In genomic region chr19:55586976-55587668, GRCh38 we compare ENCODE assay signal across 8 cellular contexts. TPM values are rescaled to one million over a fixed set of nuclear protein-coding genes. Genes with fewer than 3 reads are reported as not detected.
DNase-seq lines count a peak whose midpoint lies in the region; ATAC-seq and TF ChIP-seq lines count a peak whose summit lies in the region.

No MANE protein-coding gene starts in this region.

- H3K4me3 ChIP-seq in DND-41 (ENCODE audit: low read depth in 1 of 2, low read length in 2 of 2) (peak overlapping the region in 1 of 2 experiments; percentile 28; a peak in 2 of 4 replicates), HCT116 (replicated peaks in 1 of 2; ENCODE audit: low read depth in 1 of 2, low read length in 2 of 2) (peak overlapping the region; percentile 23 to 28), testis (peak overlapping the region; percentile 15 to 50)

- H3K9me3 Mint-ChIP-seq in activated naive CD8-positive, alpha-beta T cell treated with anti-CD3 and anti-CD28 coated beads for 36 hours = no peaks in the 10 kb centered on the region
- no peaks in the 10 kb centered on the region for H3K9me3 Mint-ChIP-seq in osteocyte (ENCODE audit: unreplicated experiment)

- CTCF ChIA-PET in HCT116 (lab: Charles Lee) = interaction anchor here (1.0 to 1.8 kb wide), 2 partner anchors 12 to 19 kb away, joined by 3 to 4 read pairs; partner anchors contain the start of gene FIZ1

- H3K9ac ChIP-seq in DND-41 (ENCODE audit: low read depth, low read length) (0 out of 2 replicates have a peak overlapping the region, but pooled peaks have one; percentile 16), HCT116 (ENCODE audit: low read length) (0 out of 2 replicates have a peak overlapping the region, but pooled peaks have one; percentile 26)

- H3K36me3 Mint-ChIP-seq in activated naive CD8-positive, alpha-beta T cell treated with anti-CD3 and anti-CD28 coated beads for 36 hours = no peaks in the 10 kb centered on the region
- H3K36me3 Mint-ChIP-seq in osteocyte (ENCODE audit: unreplicated experiment) = peaks cover 6% of the 10 kb centered on the region

- no peaks in the 10 kb centered on the region for H3K9me3 ChIP-seq in DND-41 (ENCODE audit: insufficient read depth, low read length, severe bottlenecking)
- H3K9me3 ChIP-seq in HCT116 (ENCODE audit: control insufficient read depth in 1 of 2, insufficient read depth in 1 of 2, low read depth in 1 of 2, low read length in 2 of 2) = no peaks in the 10 kb centered on the region
- H3K9me3 ChIP-seq in testis = no peaks in the 10 kb centered on the region

- no TSS peak for BruUV-seq in HCT116 (replicated peaks; lab: Mats Ljungman, UMichigan)

- TF ChIP-seq POLR2A in HCT116 (IDR thresholded peaks at IDR 0.05; ENCODE audit: borderline replicate concordance, extremely low read depth, insufficient read depth, insufficient read length) (no peak), testis (IDR thresholded peaks at IDR 0.05) (no peak)

- peak; percentile 79 for ATAC-seq in DND-41 (ENCODE audit: insufficient read depth, low read depth)
- peak; percentile 94 for ATAC-seq in HCT116
- ATAC-seq in SK-N-SH treated with all-trans-retinoic acid at 6 μM for 48 hours = peak; percentile 87

- POLR2A ChIA-PET in HCT116 (lab: Charles Lee) = interaction anchor here (1.9 kb wide), 1 partner anchor 12 kb away, joined by 6 read pairs; the partner anchor contains the start of gene FIZ1

- peak overlapping the region; percentile 16 for H3K27ac Mint-ChIP-seq in activated naive CD8-positive, alpha-beta T cell treated with anti-CD3 and anti-CD28 coated beads for 36 hours
- peak overlapping the region; percentile 94 for H3K27ac Mint-ChIP-seq in osteocyte (ENCODE audit: unreplicated experiment)

- H3K27ac ChIP-seq in DND-41 (ENCODE audit: low read length) (no peak overlapping the region), HCT116 (ENCODE audit: low read depth, low read length) (no peak overlapping the region; the same call in 1 of the 2 replicates), testis (no peak overlapping the region)

- RAD21 ChIA-PET in HCT116 (lab: Charles Lee; ENCODE audit: low non-redundant PET in 1 of 2, low total read pairs in 2 of 2, uncharacterized antibody in 2 of 2, unreplicated experiment in 2 of 2) = interaction anchor here in 1 of 2 experiments (0.9 kb wide), 1 partner anchor 17 kb away, joined by 3 read pairs; no protein-coding TSS in a partner anchor

- H2AFZ ChIP-seq in DND-41 (ENCODE audit: low read depth, low read length) (peak overlapping the region; percentile 58), HCT116 (ENCODE audit: low read depth, low read length, poor library complexity, severe bottlenecking) (peak overlapping the region; percentile 98)

- H3K9me2 ChIP-seq in HCT116 (ENCODE audit: insufficient read depth) = no peaks in the 10 kb centered on the region

- peak overlapping the region; percentile 77 for H3K4me3 Mint-ChIP-seq in activated naive CD8-positive, alpha-beta T cell treated with anti-CD3 and anti-CD28 coated beads for 36 hours
- H3K4me3 Mint-ChIP-seq in osteocyte (ENCODE audit: unreplicated experiment) = peak overlapping the region; percentile 77

- H3K36me3 ChIP-seq in DND-41 (ENCODE audit: insufficient read depth, low read length) (no peaks in the 10 kb centered on the region), HCT116 (ENCODE audit: control insufficient read depth in 1 of 2, insufficient read depth in 2 of 2, low read length in 2 of 2) (no peaks in the 10 kb centered on the region), testis (ENCODE audit: low read depth, missing control alignments) (no peaks in the 10 kb centered on the region)

- no peak for TF ChIP-seq RAD21 in HCT116 (IDR thresholded peaks at IDR 0.05; ENCODE audit: low read depth)

- H3K4me1 ChIP-seq in DND-41 (ENCODE audit: insufficient read depth, low read length) (peaks cover 34% of the 10 kb centered on the region), HCT116 (ENCODE audit: control insufficient read depth in 1 of 2, insufficient read depth in 2 of 2, low read length in 2 of 2) (peaks cover 11 to 22% of the 10 kb centered on the region in 2 experiments), testis (peaks cover 19% of the 10 kb centered on the region)

- TF ChIP-seq CTCF in DND-41 (IDR thresholded peaks at IDR 0.05; ENCODE audit: borderline replicate concordance, extremely low read depth, low read length, poor library complexity, severe bottlenecking) (no peak), HCT116 (IDR thresholded peaks at IDR 0.05 in 2 of 3, conservative IDR thresholded peaks at IDR 0.05 in 1 of 3; ENCODE audit: borderline replicate concordance in 1 of 3, insufficient read depth in 1 of 3, low read depth in 2 of 3, low read length in 2 of 3) (no peak), osteocyte (IDR thresholded peaks at IDR 0.05) (no peak), testis (IDR thresholded peaks at IDR 0.05) (no peak)

- H3K4me2 ChIP-seq in DND-41 (ENCODE audit: insufficient read depth, low read length) (peak overlapping the region; percentile 67), HCT116 (ENCODE audit: low read length) (peak overlapping the region; percentile 80)

- no peaks in the 10 kb centered on the region for H3K27me3 ChIP-seq in DND-41 (ENCODE audit: insufficient read depth, low read length, poor library complexity)
- no peaks in the 10 kb centered on the region for H3K27me3 ChIP-seq in HCT116 (ENCODE audit: insufficient read depth, low read length)
- H3K27me3 ChIP-seq in testis = no peaks in the 10 kb centered on the region

- 0 to 2% methylated on average over 34 to 40 of the region's 40 CpGs for WGBS in testis, 2 donors

- H3K27me3 Mint-ChIP-seq in activated naive CD8-positive, alpha-beta T cell treated with anti-CD3 and anti-CD28 coated beads for 36 hours = no peaks in the 10 kb centered on the region
- no peaks in the 10 kb centered on the region for H3K27me3 Mint-ChIP-seq in osteocyte (ENCODE audit: unreplicated experiment)

- H3K4me1 Mint-ChIP-seq in activated naive CD8-positive, alpha-beta T cell treated with anti-CD3 and anti-CD28 coated beads for 36 hours = peaks cover 16% of the 10 kb centered on the region
- peaks cover 27% of the 10 kb centered on the region for H3K4me1 Mint-ChIP-seq in osteocyte (ENCODE audit: unreplicated experiment)

- H3K79me2 ChIP-seq in DND-41 (ENCODE audit: insufficient read depth, low read length) (no peaks in the 10 kb centered on the region), HCT116 (ENCODE audit: insufficient read depth, low read length) (no peaks in the 10 kb centered on the region)

- DNase-seq in DND-41 (peak; percentile 90), HCT116 (ENCODE audit: low read depth, low spot score) (peak; percentile 85), NCI-H1092 treated with DMSO at 0.1 percent for 48 hours (lab: John Stamatoyannopoulos, UW) (peak; percentile 89), head of caudate nucleus (peak; percentile 90 to 98 (median 95)), osteocyte (ENCODE audit: extremely low spot score, unreplicated experiment) (peak; percentile 97), testis (peak; percentile 96)
- peak; percentile 95 for DNase-seq in activated naive CD8-positive, alpha-beta T cell treated with anti-CD3 and anti-CD28 coated beads for 36 hours

- no peaks in the 10 kb centered on the region for H4K20me1 ChIP-seq in DND-41 (ENCODE audit: insufficient read depth, low read length)
- no peaks in the 10 kb centered on the region for H4K20me1 ChIP-seq in HCT116 (ENCODE audit: insufficient read depth)

- intact Hi-C loops in HCT116 (cut with micrococcal nuclease) (loop anchor here (5.0 kb wide), 1 partner anchor 40 kb away; the partner anchor contains the start of gene SBK3), head of caudate nucleus (cut with DNase I) (no loop called here), testis (cut with DNase I; ENCODE audit: low total_unique reads) (no loop called here)

TF ChIP-seq in HCT116, 20 proteins besides CTCF, POLR2A, EP300 and RAD21:
- TF ChIP-seq POLR2AphosphoS5 (IDR thresholded peaks at IDR 0.05; ENCODE audit: low read depth, low read length) = peak; percentile 39; the same call in 1 of the 2 replicates
- TF ChIP-seq ZNF274 (IDR thresholded peaks at IDR 0.05; ENCODE audit: low read depth, low read length) = no peak
- no peak for TF ChIP-seq SRF (IDR thresholded peaks at IDR 0.05; ENCODE audit: low read depth)
- no peak for TF ChIP-seq CEBPB (IDR thresholded peaks at IDR 0.05; ENCODE audit: low read depth)
TF ChIP-seq in HCT116: peak in this region for 1.

TF ChIP-seq in SK-N-SH treated with all-trans-retinoic acid at 6 μM for 48 hours, 23 proteins besides CTCF, POLR2A, EP300 and RAD21 (continues in another document):
- TF ChIP-seq OSR1 (CRISPR knock-in tag; IDR thresholded peaks at IDR 0.05) (no peak), ZNF8 (CRISPR knock-in tag; IDR thresholded peaks at IDR 0.05) (no peak)

RNA-seq across cellular contexts. Expression of gene ZNF579, which starts 6.5 kb away (rescaled TPM):
- total RNA-seq in HCT116 (2021; ENCODE audit: unreplicated experiment) (24.1 TPM), osteocyte (27.4 and 29.2 TPM in 2 replicates), testis (1 to 10 TPM; 4.0 to 7.2 TPM)
- polyA plus RNA-seq in HCT116 (2012) = 11.9 and 12.7 TPM in 2 replicates
- total RNA-seq in activated naive CD8-positive, alpha-beta T cell treated with anti-CD3 and anti-CD28 coated beads for 36 hours = 1 to 10 TPM; 5.5 to 6.1 TPM
- polyA plus RNA-seq in testis (ENCODE audit: insufficient read depth, low read depth, low replicate concordance) = 4.3 TPM

RNA-seq across cellular contexts. Expression of gene FIZ1, which starts 12.2 kb away (rescaled TPM):
- total RNA-seq in HCT116 (2021; ENCODE audit: unreplicated experiment) (15.3 TPM), osteocyte (17.0 and 19.1 TPM in 2 replicates), testis (10 to 100 TPM; 16.5 to 17.4 TPM)
- 11.7 and 12.5 TPM in 2 replicates for polyA plus RNA-seq in HCT116 (2012)
- total RNA-seq in activated naive CD8-positive, alpha-beta T cell treated with anti-CD3 and anti-CD28 coated beads for 36 hours = 10 to 100 TPM; 19.8 to 20.7 TPM
- 8.5 TPM for polyA plus RNA-seq in testis (ENCODE audit: insufficient read depth, low read depth, low replicate concordance)

RNA-seq across cellular contexts. Expression of gene ZNF524, which starts 13.0 kb away (rescaled TPM):
- total RNA-seq in HCT116 (2021; ENCODE audit: unreplicated experiment) (17.2 TPM), osteocyte (15.5 and 15.6 TPM in 2 replicates), testis (10 to 100 TPM; 25.0 to 29.4 TPM)
- polyA plus RNA-seq in HCT116 (2012) = 16.0 and 19.0 TPM in 2 replicates
- total RNA-seq in activated naive CD8-positive, alpha-beta T cell treated with anti-CD3 and anti-CD28 coated beads for 36 hours = 10 to 100 TPM; 10.8 to 11.5 TPM
- polyA plus RNA-seq in testis (ENCODE audit: insufficient read depth, low read depth, low replicate concordance) = 8.5 TPM

RNA-seq across cellular contexts. Expression of gene ZNF865, which starts 18.3 kb away (rescaled TPM):
- total RNA-seq in HCT116 (2021; ENCODE audit: unreplicated experiment) = 16.2 TPM
- 9.4 and 10.7 TPM in 2 replicates for polyA plus RNA-seq in HCT116 (2012)
- total RNA-seq in activated naive CD8-positive, alpha-beta T cell treated with anti-CD3 and anti-CD28 coated beads for 36 hours = 10 to 100 TPM; 10.5 to 10.7 TPM
- total RNA-seq in osteocyte = 16.9 and 19.2 TPM in 2 replicates
- total RNA-seq in testis = 10 to 100 TPM; 12.2 to 14.5 TPM
- 4.7 TPM for polyA plus RNA-seq in testis (ENCODE audit: insufficient read depth, low read depth, low replicate concordance)

RNA-seq across cellular contexts. Expression of gene ZNF784, which starts 37.2 kb away (rescaled TPM):
- total RNA-seq in HCT116 (2021; ENCODE audit: unreplicated experiment) = 5.3 TPM
- 7.5 and 8.0 TPM in 2 replicates for polyA plus RNA-seq in HCT116 (2012)
- total RNA-seq in activated naive CD8-positive, alpha-beta T cell treated with anti-CD3 and anti-CD28 coated beads for 36 hours = 1 to 10 TPM; 3.7 to 3.9 TPM
- total RNA-seq in osteocyte = 9.2 and 9.6 TPM in 2 replicates
- total RNA-seq in testis = 10 to 100 TPM; 10.3 to 13.0 TPM
- 6.6 TPM for polyA plus RNA-seq in testis (ENCODE audit: insufficient read depth, low read depth, low replicate concordance)
